ENCODE assay signal across 11 cellular contexts in genomic region chr10:27448926-27449325, GRCh38. TPM values are rescaled to one million over a fixed set of nuclear protein-coding genes. Genes with fewer than 3 reads are reported as not detected.
A peak's percentile ranks its signal among the peaks of the same experiment; 100 is the strongest.
DNase-seq lines count a peak whose midpoint lies in the region; TF ChIP-seq lines count a peak whose summit lies in the region.
"Had no signal": no experiment of that assay in that cellular context is flagged by ENCODE, and none has a peak within 500 bp of the region (broad histone marks: within the 10 kb centered on the region; RNA-seq: fewer than 3 reads in every experiment).

No MANE protein-coding gene starts in this region.

- intact Hi-C loops in testis (cut with DNase I; ENCODE audit: low total_unique reads): no loop called here
- intact Hi-C loops in activated CD4-positive, alpha-beta memory T cell treated with anti-CD3 and anti-CD28 coated beads for 36 hours (cut with micrococcal nuclease): loop anchor here (5.0 to 10.0 kb wide), 5 partner anchors 53 to 936 kb away; partner anchors contain the start of gene RAB18

- 86 to 87% methylated on average over 2 of the region's 2 CpGs for WGBS in testis, 2 donors

- no peak for TF ChIP-seq CTCF in testis (IDR thresholded peaks at IDR 0.05)
- TF ChIP-seq CTCF in osteocyte (IDR thresholded peaks at IDR 0.05): no peak

- POLR2A ChIA-PET in activated CD4-positive, alpha-beta memory T cell treated with anti-CD3 and anti-CD28 coated beads for 36 hours (lab: Charles Lee): no interaction called here

- H3K27ac Mint-ChIP-seq in osteocyte (ENCODE audit: unreplicated experiment): no peak overlapping the region
- H3K27ac Mint-ChIP-seq in activated CD4-positive, alpha-beta memory T cell treated with anti-CD3 and anti-CD28 coated beads for 36 hours: no peak overlapping the region

- DNase-seq in SIG-M5 treated with dmso at 0.1 percent for 504 hours (lab: John Stamatoyannopoulos, UW; ENCODE audit: unreplicated experiment) (peak; percentile 53), SIG-M5 (lab: John Stamatoyannopoulos, UW) (no peak), NOMO-1 (lab: John Stamatoyannopoulos, UW; ENCODE audit: unreplicated experiment in 2 of 2) (peak; percentile 58 to 88), epithelial cell of prostate (ENCODE audit: low read depth, low spot score) (peak; percentile 58), skeletal muscle cell (ENCODE audit: low read depth) (peak; percentile 21), testis (no peak), osteocyte (ENCODE audit: extremely low spot score, unreplicated experiment) (no peak)
- DNase-seq in activated CD4-positive, alpha-beta memory T cell treated with anti-CD3 and anti-CD28 coated beads for 36 hours: no peak
- DNase-seq: activated naive CD4-positive, alpha-beta T cell; substantia nigra had no signal

- H3K4me3 ChIP-seq in skeletal muscle cell (ENCODE audit: low read depth, low read length) (no peak overlapping the region), testis (no peak overlapping the region)

- TF ChIP-seq POLR2A in testis (IDR thresholded peaks at IDR 0.05): no peak

- H3K27me3 Mint-ChIP-seq in osteocyte (ENCODE audit: unreplicated experiment): peaks cover 34% of the 10 kb centered on the region
- H3K27me3 Mint-ChIP-seq in activated CD4-positive, alpha-beta memory T cell treated with anti-CD3 and anti-CD28 coated beads for 36 hours: no peaks in the 10 kb centered on the region

- no peaks in the 10 kb centered on the region for H3K4me1 ChIP-seq in testis

- H3K36me3 Mint-ChIP-seq in osteocyte (ENCODE audit: unreplicated experiment): no peaks in the 10 kb centered on the region
- no peaks in the 10 kb centered on the region for H3K36me3 Mint-ChIP-seq in activated CD4-positive, alpha-beta memory T cell treated with anti-CD3 and anti-CD28 coated beads for 36 hours

- H3K4me1 Mint-ChIP-seq in osteocyte (ENCODE audit: unreplicated experiment): peaks cover 5% of the 10 kb centered on the region
- H3K4me1 Mint-ChIP-seq in activated CD4-positive, alpha-beta memory T cell treated with anti-CD3 and anti-CD28 coated beads for 36 hours (ENCODE audit: low read depth): peaks cover 9% of the 10 kb centered on the region
- H3K4me1 Mint-ChIP-seq: neural crest cell had no signal

- no peak overlapping the region for H3K4me3 Mint-ChIP-seq in osteocyte (ENCODE audit: unreplicated experiment)
- H3K4me3 Mint-ChIP-seq in activated CD4-positive, alpha-beta memory T cell treated with anti-CD3 and anti-CD28 coated beads for 36 hours: no peak overlapping the region
- H3K4me3 Mint-ChIP-seq: neural crest cell had no signal

- no peaks in the 10 kb centered on the region for H3K9me3 ChIP-seq in testis

- H3K27me3 ChIP-seq in testis: no peaks in the 10 kb centered on the region

- CTCF ChIA-PET in activated CD4-positive, alpha-beta memory T cell treated with anti-CD3 and anti-CD28 coated beads for 36 hours (lab: Charles Lee): no interaction called here

- no peaks in the 10 kb centered on the region for H3K36me3 ChIP-seq in testis (ENCODE audit: low read depth, missing control alignments)

- H3K27ac ChIP-seq in epithelial cell of prostate (peak overlapping the region; percentile 5), testis (no peak overlapping the region)

- H3K9me3 Mint-ChIP-seq in osteocyte (ENCODE audit: unreplicated experiment): no peaks in the 10 kb centered on the region
- no peaks in the 10 kb centered on the region for H3K9me3 Mint-ChIP-seq in activated CD4-positive, alpha-beta memory T cell treated with anti-CD3 and anti-CD28 coated beads for 36 hours
- H3K9me3 Mint-ChIP-seq: neural crest cell had no signal

RNA-seq across cellular contexts. Expression of gene RAB18, which starts 55.2 kb away (rescaled TPM):
- 10 to 100 TPM; 51.6 to 53.1 TPM for total RNA-seq in testis
- polyA plus RNA-seq in testis (ENCODE audit: insufficient read depth, low read depth, low replicate concordance): 99.8 TPM
- total RNA-seq in osteocyte: 139 and 142 TPM in 2 replicates
- total RNA-seq in activated CD4-positive, alpha-beta memory T cell treated with anti-CD3 and anti-CD28 coated beads for 36 hours: 10 to 100 TPM; 51.7 to 54.0 TPM

Comparison
In these comparisons a context has a peak if more than half of its experiments do, and no peak if none do; other contexts are left out.
1. DNase-seq: peak in SIG-M5 treated with dmso at 0.1 percent for 504 hours (single experiment), NOMO-1 (2 of 2), epithelial cell of prostate (single experiment) and skeletal muscle cell (single experiment); none in SIG-M5 (single experiment), testis (single experiment), osteocyte (single experiment) and activated CD4-positive, alpha-beta memory T cell treated with anti-CD3 and anti-CD28 coated beads for 36 hours (single experiment).